11 cellular contexts compared by ENCODE assay signal in genomic region chr11:3853545-3853842, GRCh38. TPM values are rescaled to one million over a fixed set of nuclear protein-coding genes. Genes with fewer than 3 reads are reported as not detected.
DNase-seq lines count a peak whose midpoint lies in the region; ATAC-seq and TF ChIP-seq lines count a peak whose summit lies in the region.
"Had no signal": no experiment of that assay in that cellular context is flagged by ENCODE, and none has a peak within 500 bp of the region (broad histone marks: within the 10 kb centered on the region; RNA-seq: fewer than 3 reads in every experiment).

No MANE protein-coding gene starts in this region.

- TF ChIP-seq POLR2A in spleen (IDR thresholded peaks at IDR 0.05), result no peak

- H3K4me3 ChIP-seq in DOHH2 (ENCODE audit: low read length) (0 out of 2 replicates have a peak overlapping the region, but pooled peaks have one; percentile 86), OCI-LY3 (ENCODE audit: low read length) (peak overlapping the region; percentile 94), spleen (no peak overlapping the region)
- no peak overlapping the region for H3K4me3 ChIP-seq in effector memory CD4-positive, alpha-beta T cell (ENCODE audit: insufficient read depth, low read depth, low read length, poor library complexity, severe bottlenecking)

- H3K9me2 ChIP-seq in DOHH2 (replicated peaks; ENCODE audit: control insufficient read depth, low read length), result no peaks in the 10 kb centered on the region

- no peak for ATAC-seq in SK-N-SH treated with all-trans-retinoic acid at 6 μM for 48 hours
- no peak for ATAC-seq in HG02571 (IDR thresholded peaks at IDR 0.05; ENCODE audit: unreplicated experiment)

- H4K20me1 ChIP-seq in DOHH2 (ENCODE audit: control insufficient read depth, insufficient read depth, low read depth, low read length) (no peaks in the 10 kb centered on the region), OCI-LY3 (ENCODE audit: insufficient read depth, low read length) (no peaks in the 10 kb centered on the region)

- H3K27me3 ChIP-seq in DOHH2 (ENCODE audit: control insufficient read depth, low read length) (peaks cover 3% of the 10 kb centered on the region; the same call in 1 of the 2 replicates), OCI-LY3 (ENCODE audit: low read depth, low read length) (peaks cover 2% of the 10 kb centered on the region), spleen (replicated peaks in 1 of 7) (no peaks in the 10 kb centered on the region)
- H3K27me3 ChIP-seq in effector memory CD4-positive, alpha-beta T cell (replicated peaks; ENCODE audit: control insufficient read depth, insufficient read depth, low read length, poor library complexity, severe bottlenecking), result no peaks in the 10 kb centered on the region

- H3K4me1 ChIP-seq in DOHH2 (ENCODE audit: control insufficient read depth, low read length) (peaks cover 49% of the 10 kb centered on the region), OCI-LY3 (ENCODE audit: low read length) (peaks cover 40% of the 10 kb centered on the region), spleen (peaks cover 22 to 61% (median 50%) of the 10 kb centered on the region in 6 donors)
- H3K4me1 ChIP-seq in effector memory CD4-positive, alpha-beta T cell (ENCODE audit: control insufficient read depth, insufficient read depth, low read length, poor library complexity, severe bottlenecking), result peaks cover 34% of the 10 kb centered on the region

- no peak for TF ChIP-seq CTCF in DOHH2 (IDR thresholded peaks at IDR 0.05; ENCODE audit: low read depth, low read length, poor library complexity, severe bottlenecking)
- TF ChIP-seq CTCF in OCI-LY3 (IDR thresholded peaks at IDR 0.05; ENCODE audit: low read depth, low read length), result no peak
- no peak for TF ChIP-seq CTCF in spleen (IDR thresholded peaks at IDR 0.05 in 8 of 11, conservative IDR thresholded peaks at IDR 0.05 in 3 of 11)

- no peaks in the 10 kb centered on the region for H3F3A ChIP-seq in DOHH2 (ENCODE audit: control insufficient read depth, insufficient read depth)

- H3K27ac ChIP-seq in DOHH2 (ENCODE audit: low read depth, low read length), result no peak overlapping the region
- H3K27ac ChIP-seq in OCI-LY3 (ENCODE audit: low read length), result peak overlapping the region; percentile 93
- peak overlapping the region; percentile 89 for H3K27ac ChIP-seq in effector memory CD4-positive, alpha-beta T cell (ENCODE audit: insufficient read depth, low read length, poor library complexity, severe bottlenecking)
- peak overlapping the region; percentile 85 to 100 (median 98) for H3K27ac ChIP-seq in spleen

- H3K9me3 ChIP-seq in DOHH2 (ENCODE audit: control insufficient read depth, insufficient read depth, low read length), result no peaks in the 10 kb centered on the region
- H3K9me3 ChIP-seq in OCI-LY3 (ENCODE audit: insufficient read depth, low read length), result no peaks in the 10 kb centered on the region
- no peaks in the 10 kb centered on the region for H3K9me3 ChIP-seq in effector memory CD4-positive, alpha-beta T cell (ENCODE audit: control insufficient read depth, low read length)
- H3K9me3 ChIP-seq in spleen, result no peaks in the 10 kb centered on the region

- H3K4me2 ChIP-seq in DOHH2 (ENCODE audit: low read length), result peak overlapping the region; percentile 84; the same call in 1 of the 2 replicates
- H3K4me2 ChIP-seq in OCI-LY3 (ENCODE audit: low read length), result peak overlapping the region; percentile 84

- intact Hi-C loops in spleen (cut with DNase I; ENCODE audit: low total_unique reads), result no loop called here

- no peak for DNase-seq in effector memory CD4-positive, alpha-beta T cell
- DNase-seq in spleen (no peak), NOMO-1 treated with dmso at 0.1 percent for 144 hours (lab: John Stamatoyannopoulos, UW; ENCODE audit: unreplicated experiment) (no peak)
- DNase-seq: HCEC 1CT; NCI-H2171; stimulated activated CD4-positive, alpha-beta T cell treated with anti-CD3 and anti-CD28 coated beads, Interleukin-4, amount 100 ng/mL, for 24 hours; stimulated activated naive CD4-positive, alpha-beta T cell treated with Interleukin-2 at 50 U/mL for 16 hours had no signal

- H3K36me3 ChIP-seq in DOHH2 (ENCODE audit: control insufficient read depth, low read length) (no peaks in the 10 kb centered on the region), OCI-LY3 (replicated peaks; ENCODE audit: low read depth, low read length) (no peaks in the 10 kb centered on the region), spleen (no peaks in the 10 kb centered on the region)
- H3K36me3 ChIP-seq in effector memory CD4-positive, alpha-beta T cell (ENCODE audit: control insufficient read depth, insufficient read depth, low read length), result no peaks in the 10 kb centered on the region

- H3K9ac ChIP-seq in OCI-LY3 (ENCODE audit: low read length), result peak overlapping the region; percentile 84

- WGBS in spleen, 5 donors, result 93 to 100% (median 97%) methylated on average over 1 of the region's 1 CpG

- H3K79me2 ChIP-seq in DOHH2 (ENCODE audit: control insufficient read depth, low read length), result peaks cover 28% of the 10 kb centered on the region
- H3K79me2 ChIP-seq in OCI-LY3 (ENCODE audit: low read length), result peaks cover 29% of the 10 kb centered on the region

- H2AFZ ChIP-seq in OCI-LY3 (ENCODE audit: low read depth, low read length), result peak overlapping the region; percentile 85; the same call in 1 of the 2 replicates

TF ChIP-seq in SK-N-SH treated with all-trans-retinoic acid at 6 μM for 48 hours, 23 proteins besides CTCF, POLR2A, EP300 and RAD21:
- no peak for TF ChIP-seq GLIS3 (CRISPR knock-in tag; IDR thresholded peaks at IDR 0.05)
- no peak for TF ChIP-seq TCF4 (CRISPR knock-in tag; IDR thresholded peaks at IDR 0.05; ENCODE audit: borderline replicate concordance)
- no peak for TF ChIP-seq ZNF70 (CRISPR knock-in tag; IDR thresholded peaks at IDR 0.05)

RNA-seq across cellular contexts. Expression of gene STIM1, which starts 2.0 kb away (rescaled TPM):
- 10 to 100 TPM; 55.4 to 85.2 (median 65.0) TPM for total RNA-seq in spleen
- 10 to 100 TPM; 13.0 to 22.5 (median 16.3) TPM for polyA plus RNA-seq in spleen

RNA-seq across cellular contexts. Expression of gene RHOG, which starts 12.7 kb away (rescaled TPM):
- 100 to 1,000 TPM; 144 to 256 (median 155) TPM for total RNA-seq in spleen
- polyA plus RNA-seq in spleen, result 100 to 1,000 TPM; 102 to 142 (median 107) TPM

RNA-seq across cellular contexts. Expression of gene PGAP2, which starts 45.1 kb away (rescaled TPM):
- total RNA-seq in spleen, result 10 to 100 TPM; 10.7 to 22.2 (median 13.3) TPM
- 10 to 100 TPM; 14.9 to 19.7 (median 15.1) TPM for polyA plus RNA-seq in spleen

RNA-seq across cellular contexts. Expression of gene NUP98, which starts 56.1 kb away (rescaled TPM):
- total RNA-seq in spleen, result 100 to 1,000 TPM in 3 of 7 donors, 10 to 100 TPM in 4; 71.2 to 171 (median 99.7) TPM
- 10 to 100 TPM; 12.6 to 21.4 (median 16.9) TPM for polyA plus RNA-seq in spleen

Comparison
In these comparisons a context has a peak if more than half of its experiments do, and no peak if none do; other contexts are left out.
1. H3K4me3 ChIP-seq: peak in DOHH2 (single experiment) and OCI-LY3 (single experiment); none in effector memory CD4-positive, alpha-beta T cell (single experiment) and spleen (0 of 8).